In genomic region chr11:61699737-61700160, GRCh38 we compare ENCODE assay signal across 11 cellular contexts. TPM values are rescaled to one million over a fixed set of nuclear protein-coding genes. Genes with fewer than 3 reads are reported as not detected.
DNase-seq lines count a peak whose midpoint lies in the region; ATAC-seq, FAIRE-seq and TF ChIP-seq lines count a peak whose summit lies in the region.
"Had no signal": no experiment of that assay in that cellular context is flagged by ENCODE, and none has a peak within 500 bp of the region (broad histone marks: within the 10 kb centered on the region; RNA-seq: fewer than 3 reads in every experiment).

No MANE protein-coding gene starts in this region.

- no peak overlapping the region for H3K4me3 Mint-ChIP-seq in astrocyte (ENCODE audit: unreplicated experiment)
- H3K4me3 Mint-ChIP-seq in activated naive CD8-positive, alpha-beta T cell treated with anti-CD3 and anti-CD28 coated beads, Interleukin-2, amount 50 U/mL, for 24 hours, result no peak overlapping the region

- H3K4me1 ChIP-seq in HepG2 (ENCODE audit: insufficient read depth, low read length) (peaks cover 42% of the 10 kb centered on the region), right lobe of liver (no peaks in the 10 kb centered on the region), astrocyte (ENCODE audit: insufficient read depth, low read length) (peaks cover 40% of the 10 kb centered on the region), lower lobe of right lung (peaks cover 81% of the 10 kb centered on the region), uterus (peaks cover 0 to 24% of the 10 kb centered on the region in 2 donors)

- DNase-seq in HepG2 (ENCODE audit: low spot score), result no peak
- no peak for DNase-seq in right lobe of liver
- no peak for DNase-seq in astrocyte (ENCODE audit: low read depth)
- DNase-seq in lower lobe of right lung, result no peak
- no peak for DNase-seq in activated naive CD8-positive, alpha-beta T cell treated with anti-CD3 and anti-CD28 coated beads, Interleukin-2, amount 50 U/mL, for 24 hours
- no peak for DNase-seq in activated CD4-positive, alpha-beta T cell treated with anti-CD3 and anti-CD28 coated beads for 1 hour
- no peak for DNase-seq in uterus
- DNase-seq: activated effector memory CD4-positive, alpha-beta T cell treated with anti-CD3 and anti-CD28 coated beads, Interleukin-2, amount 50 U/mL, for 16 hours; NCI-H446 treated with DMSO at 0.1 percent for 48 hours; stimulated activated CD4-positive, alpha-beta T cell treated with anti-CD3 and anti-CD28 coated beads, Interleukin-12 subunit alpha, Interleukin-12 subunit beta, amount 100 ng/mL, for 4 hours had no signal

- TF ChIP-seq EP300 in HepG2 (IDR thresholded peaks at IDR 0.05; ENCODE audit: low read depth in 2 of 2, low read length in 2 of 2) (no peak), HepG2 (CRISPR knock-in tag; IDR thresholded peaks at IDR 0.05; ENCODE audit: borderline replicate concordance) (no peak)

- no peak for FAIRE-seq in HepG2 (lab: Jason Lieb, UNC)
- FAIRE-seq in astrocyte (lab: Jason Lieb, UNC), result no peak

- H3K27ac ChIP-seq in HepG2 (ENCODE audit: extremely low read length, insufficient read depth, low read length), result no peak overlapping the region
- H3K27ac ChIP-seq in right lobe of liver, result no peak overlapping the region
- no peak overlapping the region for H3K27ac ChIP-seq in astrocyte (ENCODE audit: low read depth, low read length)
- H3K27ac ChIP-seq in lower lobe of right lung, result peak overlapping the region; percentile 24
- H3K27ac ChIP-seq in uterus, result no peak overlapping the region

- no peak for TF ChIP-seq POLR2A in HepG2 (IDR thresholded peaks at IDR 0.05; ENCODE audit: insufficient read depth in 1 of 2, low read depth in 2 of 2, low read length in 2 of 2)
- TF ChIP-seq POLR2A in right lobe of liver (IDR thresholded peaks at IDR 0.05), result no peak
- no peak for TF ChIP-seq POLR2A in uterus (IDR thresholded peaks at IDR 0.05)

- WGBS in HepG2 (ENCODE audit: low lambda C conversion rate), result 85% methylated on average over 11 of the region's 13 CpGs
- 80% methylated on average over 1 of the region's 13 CpGs for WGBS in right lobe of liver (ENCODE audit: insufficient coverage, low coverage, low lambda C conversion rate, missing lambda C conversion rate)

- peaks cover 17% of the 10 kb centered on the region for H3K4me1 Mint-ChIP-seq in astrocyte (ENCODE audit: low read depth, unreplicated experiment)
- peaks cover 26% of the 10 kb centered on the region for H3K4me1 Mint-ChIP-seq in activated naive CD8-positive, alpha-beta T cell treated with anti-CD3 and anti-CD28 coated beads, Interleukin-2, amount 50 U/mL, for 24 hours

- H2AFZ ChIP-seq in HepG2 (ENCODE audit: low read length), result no peak overlapping the region
- no peak overlapping the region for H2AFZ ChIP-seq in astrocyte (ENCODE audit: low read depth, low read length)

- TF ChIP-seq RAD21 in HepG2 (CRISPR knock-in tag; IDR thresholded peaks at IDR 0.05), result no peak

- H3K4me2 ChIP-seq in HepG2 (ENCODE audit: low read depth, low read length), result no peak overlapping the region
- H3K4me2 ChIP-seq in astrocyte (ENCODE audit: low read length), result peak overlapping the region; percentile 26

- CTCF ChIA-PET in HepG2 (lab: Yijun Ruan, JAX; ENCODE audit: low intra/inter-chr PET ratio, low total read pairs), result no interaction called here

- in situ Hi-C loops in HepG2 (cut with HindIII; ENCODE audit: extremely low pct_ligation_motif_present, low pct_unique_long_range_greater_than_20kb), result no loop called here

- H3K4me3 ChIP-seq in HepG2 (replicated peaks in 1 of 3; ENCODE audit: insufficient read depth in 1 of 3, low read depth in 2 of 3, low read length in 3 of 3) (no peak overlapping the region), right lobe of liver (no peak overlapping the region), astrocyte (ENCODE audit: insufficient read depth, low read depth, low read length) (no peak overlapping the region), lower lobe of right lung (no peak overlapping the region), uterus (no peak overlapping the region)

- intact Hi-C loops in HepG2 (cut with micrococcal nuclease; ENCODE audit: unreplicated experiment), result loop anchor here (2.0 to 5.0 kb wide), 2 partner anchors 17 to 32 kb away; no protein-coding TSS in a partner anchor
- intact Hi-C loops in right lobe of liver (cut with DNase I), result no loop called here
- intact Hi-C loops in lower lobe of right lung (cut with DNase I), result no loop called here
- intact Hi-C loops in uterus (cut with DNase I; ENCODE audit: low total_unique reads), result no loop called here

- peaks cover 2% of the 10 kb centered on the region for H3K36me3 Mint-ChIP-seq in astrocyte (ENCODE audit: low read depth, unreplicated experiment)
- no peaks in the 10 kb centered on the region for H3K36me3 Mint-ChIP-seq in activated naive CD8-positive, alpha-beta T cell treated with anti-CD3 and anti-CD28 coated beads, Interleukin-2, amount 50 U/mL, for 24 hours (ENCODE audit: low read depth)

- H3K79me2 ChIP-seq in HepG2 (ENCODE audit: insufficient read depth, low read length), result peaks cover 16% of the 10 kb centered on the region
- H3K79me2 ChIP-seq in astrocyte (ENCODE audit: insufficient read depth, low read length), result no peaks in the 10 kb centered on the region

- H3K27ac Mint-ChIP-seq in astrocyte (ENCODE audit: unreplicated experiment), result no peak overlapping the region
- no peak overlapping the region for H3K27ac Mint-ChIP-seq in activated naive CD8-positive, alpha-beta T cell treated with anti-CD3 and anti-CD28 coated beads, Interleukin-2, amount 50 U/mL, for 24 hours

- no peaks in the 10 kb centered on the region for H3K9me3 Mint-ChIP-seq in astrocyte (ENCODE audit: unreplicated experiment)
- no peaks in the 10 kb centered on the region for H3K9me3 Mint-ChIP-seq in activated naive CD8-positive, alpha-beta T cell treated with anti-CD3 and anti-CD28 coated beads, Interleukin-2, amount 50 U/mL, for 24 hours

- BruUV-seq in HepG2 (replicated peaks; lab: Mats Ljungman, UMichigan), result no TSS peak

- ATAC-seq in HepG2 (no peak), right lobe of liver (no peak), lower lobe of right lung (peak; percentile 18 to 25), HG02973 (IDR thresholded peaks at IDR 0.05; ENCODE audit: unreplicated experiment) (no peak)
- ATAC-seq in activated naive CD8-positive, alpha-beta T cell treated with anti-CD3 and anti-CD28 coated beads, Interleukin-2, amount 50 U/mL, for 24 hours, result no peak

- TF ChIP-seq CTCF in HepG2 (CRISPR knock-in tag; IDR thresholded peaks at IDR 0.05), result no peak
- TF ChIP-seq CTCF in right lobe of liver (IDR thresholded peaks at IDR 0.05), result no peak
- TF ChIP-seq CTCF in astrocyte (IDR thresholded peaks at IDR 0.05; ENCODE audit: insufficient read depth, low read depth, low read length), result no peak
- TF ChIP-seq CTCF in lower lobe of right lung (IDR thresholded peaks at IDR 0.05), result no peak
- no peak for TF ChIP-seq CTCF in uterus (IDR thresholded peaks at IDR 0.05)

- H3K36me3 ChIP-seq in HepG2 (replicated peaks in 1 of 2; ENCODE audit: control insufficient read depth in 1 of 2, insufficient read depth in 2 of 2, low read length in 2 of 2), result peaks cover 0 to 2% of the 10 kb centered on the region in 2 experiments; a peak in 1 of 5 replicates
- H3K36me3 ChIP-seq in right lobe of liver, result no peaks in the 10 kb centered on the region
- no peaks in the 10 kb centered on the region for H3K36me3 ChIP-seq in astrocyte (ENCODE audit: insufficient read depth, low read length)
- H3K36me3 ChIP-seq in lower lobe of right lung, result no peaks in the 10 kb centered on the region
- H3K36me3 ChIP-seq in uterus, result no peaks in the 10 kb centered on the region

- no peaks in the 10 kb centered on the region for H3K27me3 ChIP-seq in HepG2 (ENCODE audit: control insufficient read depth in 1 of 2, insufficient read depth in 2 of 2, low read length in 2 of 2)
- H3K27me3 ChIP-seq in right lobe of liver, result no peaks in the 10 kb centered on the region
- H3K27me3 ChIP-seq in astrocyte (ENCODE audit: insufficient read depth, low read length), result no peaks in the 10 kb centered on the region
- no peaks in the 10 kb centered on the region for H3K27me3 ChIP-seq in lower lobe of right lung (ENCODE audit: low read depth)
- H3K27me3 ChIP-seq in uterus, result no peaks in the 10 kb centered on the region

- H4K20me1 ChIP-seq in HepG2 (ENCODE audit: insufficient read depth, low read length) (peaks cover 11% of the 10 kb centered on the region), astrocyte (ENCODE audit: insufficient read depth, low read length) (peaks cover 41% of the 10 kb centered on the region)

- H3K9ac ChIP-seq in HepG2 (ENCODE audit: insufficient read depth, low read depth, low read length) (no peak overlapping the region), astrocyte (ENCODE audit: low read length) (no peak overlapping the region)

- H3K9me3 ChIP-seq in HepG2 (ENCODE audit: low read length), result no peaks in the 10 kb centered on the region
- no peaks in the 10 kb centered on the region for H3K9me3 ChIP-seq in right lobe of liver
- H3K9me3 ChIP-seq in astrocyte (ENCODE audit: insufficient read depth, low read depth, low read length), result no peaks in the 10 kb centered on the region
- no peaks in the 10 kb centered on the region for H3K9me3 ChIP-seq in lower lobe of right lung
- no peaks in the 10 kb centered on the region for H3K9me3 ChIP-seq in uterus

- POLR2A ChIA-PET in HepG2 (lab: Yijun Ruan, JAX), result interaction anchor here (1.2 to 1.8 kb wide), 2 partner anchors 16 to 32 kb away, joined by 3 to 7 read pairs; no protein-coding TSS in a partner anchor

- peaks cover 30% of the 10 kb centered on the region for H3K27me3 Mint-ChIP-seq in astrocyte (ENCODE audit: low read depth, unreplicated experiment)
- H3K27me3 Mint-ChIP-seq in activated naive CD8-positive, alpha-beta T cell treated with anti-CD3 and anti-CD28 coated beads, Interleukin-2, amount 50 U/mL, for 24 hours, result no peaks in the 10 kb centered on the region

RNA-seq across cellular contexts. Expression of gene DAGLA, which starts 19.6 kb away (rescaled TPM):
- total RNA-seq in HepG2 (2016; rRNA removed; fragmentation: Illumina TruSeq; extraction: Trizol) (2.3 and 3.9 TPM in 2 replicates), right lobe of liver (1 to 10 TPM in 2 of 6 experiments, under 1 TPM in 4; 0.33 to 5.5 (median 0.79) TPM), astrocyte (5.5 and 5.6 TPM in 2 replicates), lower lobe of right lung (7.1 TPM), uterus (1 to 10 TPM in 2 of 4 donors, under 1 TPM in 2; 0.29 to 5.4 (median 1.9) TPM)
- 0.61 and 0.88 TPM in 2 replicates for total RNA-seq in HepG2 (2016; cell fraction: cytosol; rRNA removed; fragmentation: Illumina TruSeq; extraction: Trizol; ENCODE audit: low read depth)
- total RNA-seq in HepG2 (2016; cell fraction: insoluble cytoplasmic fraction; rRNA removed; fragmentation: Illumina TruSeq; extraction: Trizol), result 2.1 and 3.9 TPM in 2 replicates
- total RNA-seq in HepG2 (2016; cell fraction: membrane; rRNA removed; fragmentation: Illumina TruSeq; extraction: Trizol), result 2.2 and 2.4 TPM in 2 replicates
- 4.9 and 6.5 TPM in 2 replicates for total RNA-seq in HepG2 (2016; cell fraction: nucleus; rRNA removed; fragmentation: Illumina TruSeq; extraction: Trizol)
- 2.6 and 3.3 TPM in 2 replicates for polyA plus RNA-seq in HepG2 (2011; rRNA removed)
- polyA plus RNA-seq in HepG2 (2011; cell fraction: cytosol; rRNA removed), result 1.5 and 2.1 TPM in 2 replicates
- 12.4 and 14.2 TPM in 2 replicates for polyA plus RNA-seq in HepG2 (2011; cell fraction: nucleus; rRNA removed)
- 2.6 and 5.3 TPM in 2 replicates for polyA plus RNA-seq in HepG2 (2012)
- 0.45 and 0.67 TPM in 2 replicates for polyA plus RNA-seq in HepG2 (2016; cell fraction: cytosol; fragmentation: Illumina TruSeq; extraction: Trizol; ENCODE audit: low read depth)
- polyA plus RNA-seq in HepG2 (2016; cell fraction: insoluble cytoplasmic fraction; fragmentation: Illumina TruSeq; extraction: Trizol; ENCODE audit: low read depth), result 2.5 and 3.0 TPM in 2 replicates
- 1.5 and 1.9 TPM in 2 replicates for polyA plus RNA-seq in HepG2 (2016; cell fraction: membrane; fragmentation: Illumina TruSeq; extraction: Trizol; ENCODE audit: low read depth)
- 14.4 and 14.8 TPM in 2 replicates for polyA plus RNA-seq in HepG2 (2016; cell fraction: nucleus; fragmentation: Illumina TruSeq; extraction: Trizol; ENCODE audit: insufficient read depth, low read depth)
- 2.0 and 8.0 TPM in 2 replicates for polyA minus RNA-seq in HepG2 (2011; rRNA and poly(A)+ RNA removed; ENCODE audit: low replicate concordance)
- polyA minus RNA-seq in HepG2 (2011; cell fraction: cytosol; rRNA and poly(A)+ RNA removed), result 2.2 and 3.0 TPM in 2 replicates
- polyA minus RNA-seq in HepG2 (2011; cell fraction: nucleus; rRNA and poly(A)+ RNA removed), result 4.6 TPM in 2 replicates

RNA-seq across cellular contexts. Expression of gene MYRF, which starts 52.7 kb away (rescaled TPM):
- 7.9 and 10.2 TPM in 2 replicates for total RNA-seq in HepG2 (2016; rRNA removed; fragmentation: Illumina TruSeq; extraction: Trizol)
- 6.6 and 7.4 TPM in 2 replicates for total RNA-seq in HepG2 (2016; cell fraction: cytosol; rRNA removed; fragmentation: Illumina TruSeq; extraction: Trizol; ENCODE audit: low read depth)
- total RNA-seq in HepG2 (2016; cell fraction: insoluble cytoplasmic fraction; rRNA removed; fragmentation: Illumina TruSeq; extraction: Trizol), result 6.8 and 10.3 TPM in 2 replicates
- 8.2 and 8.5 TPM in 2 replicates for total RNA-seq in HepG2 (2016; cell fraction: membrane; rRNA removed; fragmentation: Illumina TruSeq; extraction: Trizol)
- total RNA-seq in HepG2 (2016; cell fraction: nucleus; rRNA removed; fragmentation: Illumina TruSeq; extraction: Trizol), result 16.7 and 20.6 TPM in 2 replicates
- polyA plus RNA-seq in HepG2 (2011; rRNA removed), result 25.9 and 33.2 TPM in 2 replicates
- polyA plus RNA-seq in HepG2 (2011; cell fraction: cytosol; rRNA removed), result 17.4 and 19.1 TPM in 2 replicates
- 140 and 154 TPM in 2 replicates for polyA plus RNA-seq in HepG2 (2011; cell fraction: nucleus; rRNA removed)
- 27.5 and 41.4 TPM in 2 replicates for polyA plus RNA-seq in HepG2 (2012)
- 1.8 and 2.1 TPM in 2 replicates for polyA plus RNA-seq in HepG2 (2016; cell fraction: cytosol; fragmentation: Illumina TruSeq; extraction: Trizol; ENCODE audit: low read depth)
- 12.8 and 17.2 TPM in 2 replicates for polyA plus RNA-seq in HepG2 (2016; cell fraction: insoluble cytoplasmic fraction; fragmentation: Illumina TruSeq; extraction: Trizol; ENCODE audit: low read depth)
- polyA plus RNA-seq in HepG2 (2016; cell fraction: membrane; fragmentation: Illumina TruSeq; extraction: Trizol; ENCODE audit: low read depth), result 5.7 and 6.2 TPM in 2 replicates
- 69.8 and 76.1 TPM in 2 replicates for polyA plus RNA-seq in HepG2 (2016; cell fraction: nucleus; fragmentation: Illumina TruSeq; extraction: Trizol; ENCODE audit: insufficient read depth, low read depth)
- polyA minus RNA-seq in HepG2 (2011; rRNA and poly(A)+ RNA removed; ENCODE audit: low replicate concordance), result 2.9 and 52.2 TPM in 2 replicates
- 27.3 and 36.7 TPM in 2 replicates for polyA minus RNA-seq in HepG2 (2011; cell fraction: cytosol; rRNA and poly(A)+ RNA removed)
- polyA minus RNA-seq in HepG2 (2011; cell fraction: nucleus; rRNA and poly(A)+ RNA removed), result 39.0 and 39.4 TPM in 2 replicates
- total RNA-seq in right lobe of liver, result 10 to 100 TPM in 5 of 6 experiments, 1 to 10 TPM in 1; 7.6 to 16.4 (median 11.6) TPM
- 39.5 and 53.9 TPM in 2 replicates for total RNA-seq in astrocyte
- 37.9 TPM for total RNA-seq in lower lobe of right lung
- 100 to 1,000 TPM in 1 of 4 donors, 10 to 100 TPM in 2, 1 to 10 TPM in 1; 6.4 to 106 (median 12.7) TPM for total RNA-seq in uterus

Comparison
In these comparisons a context has a peak if more than half of its experiments do, and no peak if none do; other contexts are left out.
1. ATAC-seq: peak in lower lobe of right lung (2 of 2); none in HepG2 (single experiment), right lobe of liver (0 of 4), activated naive CD8-positive, alpha-beta T cell treated with anti-CD3 and anti-CD28 coated beads, Interleukin-2, amount 50 U/mL, for 24 hours (single experiment) and HG02973 (single experiment).